8 cellular contexts compared by ENCODE assay signal in genomic region chr1:227562923-227563318, GRCh38. TPM values are rescaled to one million over a fixed set of nuclear protein-coding genes. Genes with fewer than 3 reads are reported as not detected.
DNase-seq lines count a peak whose midpoint lies in the region; ATAC-seq and TF ChIP-seq lines count a peak whose summit lies in the region.

No MANE protein-coding gene starts in this region.

- TF ChIP-seq CTCF in gastroesophageal sphincter (IDR thresholded peaks at IDR 0.05), result no peak

- H3K27me3 Mint-ChIP-seq in activated T-cell treated with anti-CD3 and anti-CD28 coated beads, Interleukin-2, amount 50 U/mL, for 72 hours (ENCODE audit: low read depth), result peaks cover 33% of the 10 kb centered on the region
- peaks cover 4% of the 10 kb centered on the region for H3K27me3 Mint-ChIP-seq in T-helper 17 cell
- peaks cover 22 to 37% of the 10 kb centered on the region in 2 donors for H3K27me3 Mint-ChIP-seq in stimulated activated naive B cell treated with anti-CD40 and anti-IgM and Interleukin-4, amounts not matched to agents 10 μg/mL and 1 μg/mL and 100 μg/mL, for 72 hours

- H3K4me1 ChIP-seq in gastroesophageal sphincter, result peaks cover 0 to 25% (median 0%) of the 10 kb centered on the region in 3 donors

- no peaks in the 10 kb centered on the region for H3K36me3 ChIP-seq in gastroesophageal sphincter

- H3K9me3 ChIP-seq in T-helper 17 cell (ENCODE audit: control insufficient read depth, low read length, poor library complexity, severe bottlenecking), result no peaks in the 10 kb centered on the region
- H3K9me3 ChIP-seq in gastroesophageal sphincter, result no peaks in the 10 kb centered on the region

- peak overlapping the region; percentile 98 to 99 for H3K4me3 Mint-ChIP-seq in activated T-cell treated with anti-CD3 and anti-CD28 coated beads, Interleukin-2, amount 50 U/mL, for 72 hours
- H3K4me3 Mint-ChIP-seq in T-helper 17 cell, result peak overlapping the region; percentile 93
- peak overlapping the region; percentile 89 to 94 for H3K4me3 Mint-ChIP-seq in stimulated activated naive B cell treated with anti-CD40 and anti-IgM and Interleukin-4, amounts not matched to agents 10 μg/mL and 1 μg/mL and 100 μg/mL, for 72 hours

- no peak for TF ChIP-seq POLR2A in gastroesophageal sphincter (IDR thresholded peaks at IDR 0.05)

- ATAC-seq in activated T-cell treated with anti-CD3 and anti-CD28 coated beads, Interleukin-2, amount 50 U/mL, for 72 hours (replicated peaks in 1 of 2), result no peak
- ATAC-seq in T-helper 17 cell (no peak), gastroesophageal sphincter (no peak), HG02571 (IDR thresholded peaks at IDR 0.05; ENCODE audit: unreplicated experiment) (no peak)
- no peak for ATAC-seq in stimulated activated naive B cell treated with anti-CD40 and anti-IgM and Interleukin-4, amounts not matched to agents 10 μg/mL and 1 μg/mL and 100 μg/mL, for 72 hours (replicated peaks)

- peak overlapping the region in 1 of 2 donors; percentile 81 for H3K4me3 ChIP-seq in gastroesophageal sphincter

- WGBS in gastroesophageal sphincter (ENCODE audit: low coverage in 1 of 2), 2 donors, result 66 to 90% methylated on average over 2 to 6 of the region's 10 CpGs

- DNase-seq in activated T-cell treated with anti-CD3 and anti-CD28 coated beads, Interleukin-2, amount 50 U/mL, for 72 hours, result no peak
- DNase-seq in activated T-cell treated with anti-CD3 and anti-CD28 coated beads for 4 hours (no peak), T-helper 17 cell (no peak), pons (ENCODE audit: low spot score) (no peak), DMS153 treated with DMSO at 0.1 percent for 48 hours (lab: John Stamatoyannopoulos, UW; ENCODE audit: unreplicated experiment) (no peak)
- no peak for DNase-seq in stimulated activated naive B cell treated with anti-CD40 and anti-IgM and Interleukin-4, amounts not matched to agents 10 μg/mL and 1 μg/mL and 100 μg/mL, for 72 hours

- TF ChIP-seq EP300 in gastroesophageal sphincter (IDR thresholded peaks at IDR 0.05), result no peak

- H3K36me3 Mint-ChIP-seq in activated T-cell treated with anti-CD3 and anti-CD28 coated beads, Interleukin-2, amount 50 U/mL, for 72 hours (ENCODE audit: insufficient read depth in 2 of 2), result peaks cover 12 to 13% of the 10 kb centered on the region in 2 donors
- H3K36me3 Mint-ChIP-seq in T-helper 17 cell (ENCODE audit: low read depth), result peaks cover 5% of the 10 kb centered on the region
- peaks cover 3 to 18% of the 10 kb centered on the region in 2 donors for H3K36me3 Mint-ChIP-seq in stimulated activated naive B cell treated with anti-CD40 and anti-IgM and Interleukin-4, amounts not matched to agents 10 μg/mL and 1 μg/mL and 100 μg/mL, for 72 hours

- peak overlapping the region in 3 of 4 donors; percentile 83 to 89 (median 85) for H3K27ac ChIP-seq in gastroesophageal sphincter

- peak overlapping the region; percentile 90 for H3K27ac Mint-ChIP-seq in activated T-cell treated with anti-CD3 and anti-CD28 coated beads, Interleukin-2, amount 50 U/mL, for 72 hours
- peak overlapping the region; percentile 93 for H3K27ac Mint-ChIP-seq in T-helper 17 cell
- H3K27ac Mint-ChIP-seq in stimulated activated naive B cell treated with anti-CD40 and anti-IgM and Interleukin-4, amounts not matched to agents 10 μg/mL and 1 μg/mL and 100 μg/mL, for 72 hours, result peak overlapping the region; percentile 99

- peaks cover 45% of the 10 kb centered on the region for H3K4me1 Mint-ChIP-seq in activated T-cell treated with anti-CD3 and anti-CD28 coated beads, Interleukin-2, amount 50 U/mL, for 72 hours (ENCODE audit: low read depth)
- peaks cover 18% of the 10 kb centered on the region for H3K4me1 Mint-ChIP-seq in T-helper 17 cell
- peaks cover 25 to 44% of the 10 kb centered on the region in 2 donors for H3K4me1 Mint-ChIP-seq in stimulated activated naive B cell treated with anti-CD40 and anti-IgM and Interleukin-4, amounts not matched to agents 10 μg/mL and 1 μg/mL and 100 μg/mL, for 72 hours

- H3K9me3 Mint-ChIP-seq in activated T-cell treated with anti-CD3 and anti-CD28 coated beads, Interleukin-2, amount 50 U/mL, for 72 hours, result peaks cover 2 to 3% of the 10 kb centered on the region in 2 donors
- H3K9me3 Mint-ChIP-seq in stimulated activated naive B cell treated with anti-CD40 and anti-IgM and Interleukin-4, amounts not matched to agents 10 μg/mL and 1 μg/mL and 100 μg/mL, for 72 hours, result peaks cover 10 to 11% of the 10 kb centered on the region in 2 donors

- peaks cover 41% of the 10 kb centered on the region for H3K27me3 ChIP-seq in gastroesophageal sphincter

RNA-seq across cellular contexts. Expression of gene ZNF678, which starts 0.4 kb away (rescaled TPM):
- 10 to 100 TPM; 13.0 to 15.1 TPM for total RNA-seq in activated T-cell treated with anti-CD3 and anti-CD28 coated beads, Interleukin-2, amount 50 U/mL, for 72 hours
- total RNA-seq in T-helper 17 cell (1 to 10 TPM; 5.5 to 7.3 TPM), gastroesophageal sphincter (1 to 10 TPM; 4.3 to 10.0 (median 6.3) TPM)
